Comparison of ENCODE assay signal across 8 cellular contexts in genomic region chr6:150004101-150004782, GRCh38. TPM values are rescaled to one million over a fixed set of nuclear protein-coding genes. Genes with fewer than 3 reads are reported as not detected.
DNase-seq lines count a peak whose midpoint lies in the region; ATAC-seq and TF ChIP-seq lines count a peak whose summit lies in the region.

No MANE protein-coding gene starts in this region.

- peak overlapping the region; percentile 70 for H3K4me3 ChIP-seq in fibroblast of mammary gland (ENCODE audit: control insufficient read depth, low read depth, low read length)
- H3K4me3 ChIP-seq in gastrocnemius medialis, result peak overlapping the region; percentile 59 to 74 (median 71)

- no peaks in the 10 kb centered on the region for H3K9me3 ChIP-seq in gastrocnemius medialis

- peaks cover 14 to 29% (median 15%) of the 10 kb centered on the region in 3 donors for H3K27me3 ChIP-seq in gastrocnemius medialis

- TF ChIP-seq POLR2A in gastrocnemius medialis (IDR thresholded peaks at IDR 0.05) (no peak), erythroblast (IDR thresholded peaks at IDR 0.05; ENCODE audit: low read length) (no peak)

- TF ChIP-seq CTCF in fibroblast of mammary gland (conservative IDR thresholded peaks at IDR 0.05; ENCODE audit: control insufficient read depth, insufficient read depth, low read depth, low read length) (no peak), gastrocnemius medialis (IDR thresholded peaks at IDR 0.05 in 4 of 5, conservative IDR thresholded peaks at IDR 0.05 in 1 of 5) (no peak)

- ATAC-seq in GM18511 (IDR thresholded peaks at IDR 0.05; ENCODE audit: unreplicated experiment) (peak; percentile 25), HG02840 (IDR thresholded peaks at IDR 0.05; ENCODE audit: low FRiP score, unreplicated experiment) (peak; percentile 11), gastrocnemius medialis (no peak)

- DNase-seq in T-helper 22 cell (ENCODE audit: low read depth), result peak; percentile 62
- no peak for DNase-seq in fibroblast of mammary gland (ENCODE audit: low read depth)
- DNase-seq in gastrocnemius medialis, result no peak
- DNase-seq in dedifferentiated amniotic fluid mesenchymal stem cell (ENCODE audit: extremely low spot score), result no peak
- DNase-seq in stimulated activated CD4-positive, alpha-beta T cell treated with anti-CD3 and anti-CD28 coated beads, Interleukin-2, amount 100 ng/mL, for 48 hours, result no peak
- no peak for DNase-seq in erythroblast (lab: John Stamatoyannopoulos, UW)

- intact Hi-C loops in gastrocnemius medialis (cut with DNase I; ENCODE audit: low total_unique reads), result no loop called here

- in situ Hi-C loops in gastrocnemius medialis (cut with MboI; ENCODE audit: low sequenced_read_pairs in 4 of 4), result loop anchor here in 1 of 4 donors (25.0 kb wide), 1 partner anchor 167 kb away; no protein-coding TSS in a partner anchor

- H3K36me3 ChIP-seq in gastrocnemius medialis, result no peaks in the 10 kb centered on the region

- H3K4me1 ChIP-seq in gastrocnemius medialis, result peaks cover 3 to 7% of the 10 kb centered on the region in 2 donors

- H3K27ac ChIP-seq in gastrocnemius medialis, result no peak overlapping the region

RNA-seq across cellular contexts. Expression of gene RAET1L, which starts 21.1 kb away (rescaled TPM):
- total RNA-seq in gastrocnemius medialis, result not detected

RNA-seq across cellular contexts. Expression of gene ULBP1, which starts 40.5 kb away (rescaled TPM):
- under 1 TPM in 1 of 4 donors, not detected in 3; 0.16 TPM for total RNA-seq in gastrocnemius medialis

Comparison
In these comparisons a context has a peak if more than half of its experiments do, and no peak if none do; other contexts are left out.
1. ATAC-seq: peak in GM18511 (single experiment) and HG02840 (single experiment); none in gastrocnemius medialis (0 of 2).